8 cellular contexts compared by ENCODE assay signal in genomic region chr12:132285991-132286681, GRCh38. TPM values are rescaled to one million over a fixed set of nuclear protein-coding genes. Genes with fewer than 3 reads are reported as not detected.
A peak's percentile ranks its signal among the peaks of the same experiment; 100 is the strongest.
DNase-seq lines count a peak whose midpoint lies in the region; ATAC-seq and TF ChIP-seq lines count a peak whose summit lies in the region.

No MANE protein-coding gene starts in this region.

- H3K9ac ChIP-seq in H9 (ENCODE audit: extremely low read depth, insufficient read length, low read length), result no peak overlapping the region

- H2BK15ac ChIP-seq in H9 (ENCODE audit: low read depth, low read length), result no peak overlapping the region

- H3K4ac ChIP-seq in H9 (ENCODE audit: low read depth, low read length), result no peak overlapping the region

- H3K14ac ChIP-seq in H9 (ENCODE audit: insufficient read depth, low read length), result no peak overlapping the region

- no peak overlapping the region for H2BK12ac ChIP-seq in H9 (ENCODE audit: insufficient read length, low read depth, low read length)

- no peak for TF ChIP-seq EP300 in sigmoid colon (IDR thresholded peaks at IDR 0.05)

- peaks cover 47% of the 10 kb centered on the region for H3K27me3 Mint-ChIP-seq in H9 (ENCODE audit: low read depth)

- H3K9me3 ChIP-seq in H9 (ENCODE audit: control insufficient read depth, low read depth, low read length) (no peaks in the 10 kb centered on the region), sigmoid colon (no peaks in the 10 kb centered on the region)

- H3K36me3 Mint-ChIP-seq in H9 (ENCODE audit: insufficient read depth in 1 of 3, low read depth in 3 of 3), result no peaks in the 10 kb centered on the region

- H3K36me3 ChIP-seq in sigmoid colon, result no peaks in the 10 kb centered on the region

- intact Hi-C loops in left cardiac atrium (cut with DNase I), result no loop called here
- intact Hi-C loops in sigmoid colon (cut with DNase I), result loop anchor here (5.0 kb wide), 1 partner anchor 41 kb away; the partner anchor contains the start of gene GALNT9

- H3K4me3 ChIP-seq in sigmoid colon, result peak overlapping the region in 3 of 4 donors; percentile 22 to 31 (median 30)

- no peak overlapping the region for H2BK20ac ChIP-seq in H9 (ENCODE audit: low read depth, low read length, poor library complexity, severe bottlenecking)

- no peak overlapping the region for H3K27ac ChIP-seq in H9 (ENCODE audit: insufficient read length, low read depth, low read length)
- peak overlapping the region in 1 of 4 donors; percentile 22 for H3K27ac ChIP-seq in sigmoid colon

- DNase-seq in H9, result peak; percentile 66
- peak; percentile 77 for DNase-seq in SW480 (ENCODE audit: low spot score)
- DNase-seq in left cardiac atrium, result peak; percentile 82
- peak; percentile 88 for DNase-seq in sigmoid colon
- DNase-seq in stimulated activated naive CD4-positive, alpha-beta T cell (lab: John Stamatoyannopoulos, UW), result no peak
- DNase-seq in activated CD8-positive, alpha-beta memory T cell treated with anti-CD3 and anti-CD28 coated beads, Interleukin-2, amount 50 U/mL, for 48 hours, result no peak

- H3K9me3 Mint-ChIP-seq in H9, result peaks cover 0 to 3% of the 10 kb centered on the region in 2 experiments; a peak in 2 of 5 replicates

- H4K20me1 ChIP-seq in H9 (ENCODE audit: control insufficient read depth, insufficient read depth, insufficient read length), result no peaks in the 10 kb centered on the region

- ATAC-seq in left cardiac atrium, result peak; percentile 81 to 85
- no peak for ATAC-seq in HG03108 (IDR thresholded peaks at IDR 0.05; ENCODE audit: unreplicated experiment)
- no peak for ATAC-seq in HG03039 (IDR thresholded peaks at IDR 0.05; ENCODE audit: unreplicated experiment)

- H3K4me2 ChIP-seq in H9 (ENCODE audit: insufficient read depth, insufficient read length, low read length), result peak overlapping the region; percentile 49

- H4K91ac ChIP-seq in H9 (ENCODE audit: insufficient read length, low read depth, low read length), result no peak overlapping the region

- WGBS in H9 (ENCODE audit: extremely low coverage, insufficient read length, low lambda C conversion rate), result no CpG with 5 or more reads among the region's 51 CpGs
- 12 to 21% methylated on average over 51 of the region's 51 CpGs for WGBS in sigmoid colon, 2 donors

- H3K23ac ChIP-seq in H9 (ENCODE audit: insufficient read length, low read depth, low read length), result no peak overlapping the region

- H4K8ac ChIP-seq in H9 (replicated peaks; ENCODE audit: insufficient read length, low read depth, low read length), result no peak overlapping the region

- no peaks in the 10 kb centered on the region for H3K79me2 ChIP-seq in H9 (ENCODE audit: insufficient read depth, low read length)

- peaks cover 2% of the 10 kb centered on the region; the same call in 1 of the 2 replicates for H3K27me3 ChIP-seq in H9 (ENCODE audit: insufficient read depth, low read length)
- H3K27me3 ChIP-seq in sigmoid colon, result peaks cover 0 to 27% (median 23%) of the 10 kb centered on the region in 3 donors

- no peak overlapping the region for H3K56ac ChIP-seq in H9 (ENCODE audit: insufficient read length, low read depth, low read length)

- H2BK5ac ChIP-seq in H9 (ENCODE audit: insufficient read length, low read length), result no peak overlapping the region

- no peaks in the 10 kb centered on the region for H3K79me1 ChIP-seq in H9 (ENCODE audit: insufficient read depth, low read depth, low read length, poor library complexity, severe bottlenecking)

- no peak for TF ChIP-seq POLR2A in sigmoid colon (IDR thresholded peaks at IDR 0.05)

- peak overlapping the region in 1 of 2 experiments; percentile 65; a peak in 3 of 5 replicates for H3K4me3 Mint-ChIP-seq in H9

- H3T11ph ChIP-seq in H9 (ENCODE audit: low read length), result no peak overlapping the region

- H3K18ac ChIP-seq in H9 (ENCODE audit: insufficient read length, low read depth, low read length), result no peak overlapping the region

- H2AFZ ChIP-seq in H9 (ENCODE audit: low read length), result no peak overlapping the region

- no peak overlapping the region for H4K5ac ChIP-seq in H9 (ENCODE audit: insufficient read length, low read depth, low read length)

- H3K23me2 ChIP-seq in H9 (ENCODE audit: insufficient read length, low read depth, low read length, poor library complexity, severe bottlenecking), result no peaks in the 10 kb centered on the region

- H2BK120ac ChIP-seq in H9 (ENCODE audit: low read depth, low read length, poor library complexity, severe bottlenecking), result no peak overlapping the region

- H3K27ac Mint-ChIP-seq in H9, result no peak overlapping the region

- H3K4me1 ChIP-seq in H9 (ENCODE audit: insufficient read depth, low read length) (peaks cover 4% of the 10 kb centered on the region; the same call in 1 of the 2 replicates), sigmoid colon (peaks cover 0 to 14% (median 11%) of the 10 kb centered on the region in 4 donors)

- no peak for TF ChIP-seq CTCF in H9 (conservative IDR thresholded peaks at IDR 0.05)
- TF ChIP-seq CTCF in sigmoid colon (IDR thresholded peaks at IDR 0.05), result no peak

- no peak overlapping the region for H2AK5ac ChIP-seq in H9 (ENCODE audit: insufficient read length, low read length)

- H3K4me1 Mint-ChIP-seq in H9, result peaks cover 18 to 48% of the 10 kb centered on the region in 2 experiments

RNA-seq across cellular contexts. Expression of gene GALNT9, which starts 43.3 kb away (rescaled TPM):
- total RNA-seq in H9 (2021) (0.35 and 0.88 TPM in 2 replicates), left cardiac atrium (1 to 10 TPM; 2.6 to 2.7 TPM), sigmoid colon (1 to 10 TPM in 3 of 4 donors, under 1 TPM in 1; 0.28 to 5.0 (median 3.2) TPM)
- under 1 TPM in 1 of 3 donors, not detected in 2; 0.45 TPM for polyA plus RNA-seq in sigmoid colon

Comparison
In these comparisons a context has a peak if more than half of its experiments do, and no peak if none do; other contexts are left out.
1. DNase-seq: peak in H9 (single experiment), SW480 (single experiment), left cardiac atrium (single experiment) and sigmoid colon (single experiment); none in stimulated activated naive CD4-positive, alpha-beta T cell (0 of 6) and activated CD8-positive, alpha-beta memory T cell treated with anti-CD3 and anti-CD28 coated beads, Interleukin-2, amount 50 U/mL, for 48 hours (single experiment).
2. ATAC-seq: peak in left cardiac atrium (2 of 2); none in HG03108 (single experiment) and HG03039 (single experiment).